Comparison of ENCODE assay signal across 1 cellular context in genomic region chr6:139721924-139722323, GRCh38.
TF ChIP-seq lines count a peak whose summit lies in the region.

No MANE protein-coding gene starts in this region.

TF ChIP-seq in K562, 482 proteins besides CTCF, POLR2A, EP300 and RAD21 (continued from another document):
- TF ChIP-seq, protein P1, sequence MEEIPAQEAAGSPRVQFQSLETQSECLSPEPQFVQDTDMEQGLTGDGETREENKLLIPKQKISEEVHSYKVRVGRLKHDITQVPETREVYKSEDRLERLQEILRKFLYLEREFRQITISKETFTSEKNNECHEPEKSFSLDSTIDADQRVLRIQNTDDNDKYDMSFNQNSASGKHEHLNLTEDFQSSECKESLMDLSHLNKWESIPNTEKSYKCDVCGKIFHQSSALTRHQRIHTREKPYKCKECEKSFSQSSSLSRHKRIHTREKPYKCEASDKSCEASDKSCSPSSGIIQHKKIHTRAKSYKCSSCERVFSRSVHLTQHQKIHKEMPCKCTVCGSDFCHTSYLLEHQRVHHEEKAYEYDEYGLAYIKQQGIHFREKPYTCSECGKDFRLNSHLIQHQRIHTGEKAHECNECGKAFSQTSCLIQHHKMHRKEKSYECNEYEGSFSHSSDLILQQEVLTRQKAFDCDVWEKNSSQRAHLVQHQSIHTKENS (CRISPR knock-in tag; IDR thresholded peaks at IDR 0.05): no peak
- TF ChIP-seq SAP30 (IDR thresholded peaks at IDR 0.05; ENCODE audit: borderline replicate concordance, insufficient read depth, low read depth, low read length, poor library complexity, severe bottlenecking) (no peak), RFX7 (CRISPR knock-in tag; IDR thresholded peaks at IDR 0.05) (no peak), POLR3G (IDR thresholded peaks at IDR 0.05; ENCODE audit: extremely low read depth, insufficient read length, insufficient replicate concordance) (no peak), ERF (CRISPR knock-in tag; IDR thresholded peaks at IDR 0.05) (no peak), RAD51 (IDR thresholded peaks at IDR 0.05; ENCODE audit: borderline replicate concordance, low read depth) (no peak), TAF7 (tag; IDR thresholded peaks at IDR 0.05) (no peak), ZBTB17 (CRISPR knock-in tag; IDR thresholded peaks at IDR 0.05) (no peak), NFXL1 (CRISPR knock-in tag; IDR thresholded peaks at IDR 0.05) (no peak), SETDB1 (IDR thresholded peaks at IDR 0.05; ENCODE audit: low read length) (no peak), PRPF4 (IDR thresholded peaks at IDR 0.05; ENCODE audit: insufficient read depth, low read depth, low read length, poor library complexity, severe bottlenecking) (no peak)
- TF ChIP-seq, protein P2, sequence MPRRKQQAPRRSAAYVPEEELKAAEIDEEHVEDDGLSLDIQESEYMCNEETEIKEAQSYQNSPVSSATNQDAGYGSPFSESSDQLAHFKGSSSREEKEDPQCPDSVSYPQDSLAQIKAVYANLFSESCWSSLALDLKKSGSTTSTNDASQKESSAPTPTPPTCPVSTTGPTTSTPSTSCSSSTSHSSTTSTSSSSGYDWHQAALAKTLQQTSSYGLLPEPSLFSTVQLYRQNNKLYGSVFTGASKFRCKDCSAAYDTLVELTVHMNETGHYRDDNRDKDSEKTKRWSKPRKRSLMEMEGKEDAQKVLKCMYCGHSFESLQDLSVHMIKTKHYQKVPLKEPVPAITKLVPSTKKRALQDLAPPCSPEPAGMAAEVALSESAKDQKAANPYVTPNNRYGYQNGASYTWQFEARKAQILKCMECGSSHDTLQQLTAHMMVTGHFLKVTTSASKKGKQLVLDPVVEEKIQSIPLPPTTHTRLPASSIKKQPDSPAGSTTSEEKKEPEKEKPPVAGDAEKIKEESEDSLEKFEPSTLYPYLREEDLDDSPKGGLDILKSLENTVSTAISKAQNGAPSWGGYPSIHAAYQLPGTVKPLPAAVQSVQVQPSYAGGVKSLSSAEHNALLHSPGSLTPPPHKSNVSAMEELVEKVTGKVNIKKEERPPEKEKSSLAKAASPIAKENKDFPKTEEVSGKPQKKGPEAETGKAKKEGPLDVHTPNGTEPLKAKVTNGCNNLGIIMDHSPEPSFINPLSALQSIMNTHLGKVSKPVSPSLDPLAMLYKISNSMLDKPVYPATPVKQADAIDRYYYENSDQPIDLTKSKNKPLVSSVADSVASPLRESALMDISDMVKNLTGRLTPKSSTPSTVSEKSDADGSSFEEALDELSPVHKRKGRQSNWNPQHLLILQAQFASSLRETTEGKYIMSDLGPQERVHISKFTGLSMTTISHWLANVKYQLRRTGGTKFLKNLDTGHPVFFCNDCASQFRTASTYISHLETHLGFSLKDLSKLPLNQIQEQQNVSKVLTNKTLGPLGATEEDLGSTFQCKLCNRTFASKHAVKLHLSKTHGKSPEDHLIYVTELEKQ (CRISPR knock-in tag; IDR thresholded peaks at IDR 0.05): no peak
- TF ChIP-seq, protein P3, sequence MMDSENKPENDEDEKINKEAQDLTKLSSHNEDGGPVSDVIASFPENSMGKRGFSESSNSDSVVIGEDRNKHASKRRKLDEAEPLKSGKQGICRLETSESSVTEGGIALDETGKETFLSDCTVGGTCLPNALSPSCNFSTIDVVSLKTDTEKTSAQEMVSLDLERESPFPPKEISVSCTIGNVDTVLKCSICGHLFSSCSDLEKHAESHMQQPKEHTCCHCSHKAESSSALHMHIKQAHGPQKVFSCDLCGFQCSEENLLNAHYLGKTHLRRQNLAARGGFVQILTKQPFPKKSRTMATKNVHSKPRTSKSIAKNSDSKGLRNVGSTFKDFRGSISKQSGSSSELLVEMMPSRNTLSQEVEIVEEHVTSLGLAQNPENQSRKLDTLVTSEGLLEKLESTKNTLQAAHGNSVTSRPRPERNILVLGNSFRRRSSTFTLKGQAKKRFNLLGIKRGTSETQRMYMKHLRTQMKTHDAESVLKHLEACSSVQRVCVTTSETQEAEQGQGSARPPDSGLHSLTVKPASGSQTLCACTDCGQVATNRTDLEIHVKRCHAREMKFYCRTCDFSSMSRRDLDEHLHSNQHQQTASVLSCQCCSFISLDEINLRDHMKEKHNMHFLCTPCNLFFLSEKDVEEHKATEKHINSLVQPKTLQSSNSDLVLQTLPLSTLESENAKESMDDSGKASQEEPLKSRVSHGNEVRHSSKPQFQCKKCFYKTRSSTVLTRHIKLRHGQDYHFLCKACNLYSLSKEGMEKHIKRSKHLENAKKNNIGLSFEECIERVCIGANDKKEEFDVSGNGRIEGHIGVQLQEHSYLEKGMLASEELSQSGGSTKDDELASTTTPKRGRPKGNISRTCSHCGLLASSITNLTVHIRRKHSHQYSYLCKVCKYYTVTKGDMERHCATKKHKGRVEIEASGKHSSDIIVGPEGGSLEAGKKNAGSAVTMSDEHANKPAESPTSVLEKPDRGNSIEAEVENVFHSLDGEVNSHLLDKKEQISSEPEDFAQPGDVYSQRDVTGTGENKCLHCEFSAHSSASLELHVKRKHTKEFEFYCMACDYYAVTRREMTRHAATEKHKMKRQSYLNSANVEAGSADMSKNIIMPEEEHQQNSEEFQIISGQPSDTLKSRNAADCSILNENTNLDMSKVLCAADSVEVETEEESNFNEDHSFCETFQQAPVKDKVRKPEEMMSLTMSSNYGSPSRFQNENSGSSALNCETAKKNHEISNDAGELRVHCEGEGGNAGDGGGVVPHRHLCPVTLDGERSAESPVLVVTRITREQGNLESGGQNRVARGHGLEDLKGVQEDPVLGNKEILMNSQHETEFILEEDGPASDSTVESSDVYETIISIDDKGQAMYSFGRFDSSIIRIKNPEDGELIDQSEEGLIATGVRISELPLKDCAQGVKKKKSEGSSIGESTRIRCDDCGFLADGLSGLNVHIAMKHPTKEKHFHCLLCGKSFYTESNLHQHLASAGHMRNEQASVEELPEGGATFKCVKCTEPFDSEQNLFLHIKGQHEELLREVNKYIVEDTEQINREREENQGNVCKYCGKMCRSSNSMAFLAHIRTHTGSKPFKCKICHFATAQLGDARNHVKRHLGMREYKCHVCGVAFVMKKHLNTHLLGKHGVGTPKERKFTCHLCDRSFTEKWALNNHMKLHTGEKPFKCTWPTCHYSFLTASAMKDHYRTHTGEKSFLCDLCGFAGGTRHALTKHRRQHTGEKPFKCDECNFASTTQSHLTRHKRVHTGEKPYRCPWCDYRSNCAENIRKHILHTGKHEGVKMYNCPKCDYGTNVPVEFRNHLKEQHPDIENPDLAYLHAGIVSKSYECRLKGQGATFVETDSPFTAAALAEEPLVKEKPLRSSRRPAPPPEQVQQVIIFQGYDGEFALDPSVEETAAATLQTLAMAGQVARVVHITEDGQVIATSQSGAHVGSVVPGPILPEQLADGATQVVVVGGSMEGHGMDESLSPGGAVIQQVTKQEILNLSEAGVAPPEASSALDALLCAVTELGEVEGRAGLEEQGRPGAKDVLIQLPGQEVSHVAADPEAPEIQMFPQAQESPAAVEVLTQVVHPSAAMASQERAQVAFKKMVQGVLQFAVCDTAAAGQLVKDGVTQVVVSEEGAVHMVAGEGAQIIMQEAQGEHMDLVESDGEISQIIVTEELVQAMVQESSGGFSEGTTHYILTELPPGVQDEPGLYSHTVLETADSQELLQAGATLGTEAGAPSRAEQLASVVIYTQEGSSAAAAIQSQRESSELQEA (IDR thresholded peaks at IDR 0.05; ENCODE audit: low read depth): no peak
- TF ChIP-seq, protein P4, sequence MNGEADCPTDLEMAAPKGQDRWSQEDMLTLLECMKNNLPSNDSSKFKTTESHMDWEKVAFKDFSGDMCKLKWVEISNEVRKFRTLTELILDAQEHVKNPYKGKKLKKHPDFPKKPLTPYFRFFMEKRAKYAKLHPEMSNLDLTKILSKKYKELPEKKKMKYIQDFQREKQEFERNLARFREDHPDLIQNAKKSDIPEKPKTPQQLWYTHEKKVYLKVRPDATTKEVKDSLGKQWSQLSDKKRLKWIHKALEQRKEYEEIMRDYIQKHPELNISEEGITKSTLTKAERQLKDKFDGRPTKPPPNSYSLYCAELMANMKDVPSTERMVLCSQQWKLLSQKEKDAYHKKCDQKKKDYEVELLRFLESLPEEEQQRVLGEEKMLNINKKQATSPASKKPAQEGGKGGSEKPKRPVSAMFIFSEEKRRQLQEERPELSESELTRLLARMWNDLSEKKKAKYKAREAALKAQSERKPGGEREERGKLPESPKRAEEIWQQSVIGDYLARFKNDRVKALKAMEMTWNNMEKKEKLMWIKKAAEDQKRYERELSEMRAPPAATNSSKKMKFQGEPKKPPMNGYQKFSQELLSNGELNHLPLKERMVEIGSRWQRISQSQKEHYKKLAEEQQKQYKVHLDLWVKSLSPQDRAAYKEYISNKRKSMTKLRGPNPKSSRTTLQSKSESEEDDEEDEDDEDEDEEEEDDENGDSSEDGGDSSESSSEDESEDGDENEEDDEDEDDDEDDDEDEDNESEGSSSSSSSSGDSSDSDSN (IDR thresholded peaks at IDR 0.05; ENCODE audit: borderline replicate concordance in 1 of 2, low read depth in 2 of 2, low read length in 2 of 2): no peak
